ENCODE assay signal across 1 cellular context in the genomic region with DNA sequence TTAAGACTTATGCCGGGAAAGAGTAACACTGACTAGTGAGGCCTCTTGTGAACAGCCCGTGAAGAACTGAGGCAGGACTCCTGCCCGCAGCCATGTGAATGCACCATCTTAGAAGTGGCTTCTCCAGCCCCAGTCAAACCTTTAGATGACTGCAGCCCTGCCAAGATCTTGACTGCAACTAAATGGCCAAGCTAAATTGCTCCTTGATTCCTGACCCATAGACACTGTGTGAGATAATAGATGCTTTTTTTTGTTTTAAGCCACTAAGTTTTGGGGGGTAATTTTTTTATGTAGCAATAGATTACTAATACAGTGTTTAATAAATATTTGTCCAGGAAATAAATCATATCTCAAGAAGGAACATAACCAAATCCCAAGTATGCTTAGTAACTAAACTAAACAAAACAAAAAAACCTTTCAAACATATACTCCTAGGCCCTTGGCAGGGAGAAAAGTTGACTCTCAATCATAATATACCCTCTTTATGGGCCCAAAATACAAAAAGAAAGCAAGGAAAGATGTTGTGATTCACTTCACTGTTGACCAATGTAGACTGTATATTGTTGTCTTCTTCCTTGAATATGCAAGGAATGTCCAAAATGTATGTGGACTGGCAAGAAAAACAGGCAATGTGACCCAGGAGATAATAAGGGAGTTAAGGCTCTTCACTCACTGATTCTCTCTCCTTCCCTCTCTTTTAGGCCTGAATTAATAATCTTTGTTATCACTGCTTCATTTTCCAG.
TF ChIP-seq lines count a peak whose summit lies in the region.

No MANE protein-coding gene starts in this region.

TF ChIP-seq in GM23338, 12 proteins besides CTCF, POLR2A, EP300 and RAD21 (continued from another document):
- TF ChIP-seq, protein P1, sequence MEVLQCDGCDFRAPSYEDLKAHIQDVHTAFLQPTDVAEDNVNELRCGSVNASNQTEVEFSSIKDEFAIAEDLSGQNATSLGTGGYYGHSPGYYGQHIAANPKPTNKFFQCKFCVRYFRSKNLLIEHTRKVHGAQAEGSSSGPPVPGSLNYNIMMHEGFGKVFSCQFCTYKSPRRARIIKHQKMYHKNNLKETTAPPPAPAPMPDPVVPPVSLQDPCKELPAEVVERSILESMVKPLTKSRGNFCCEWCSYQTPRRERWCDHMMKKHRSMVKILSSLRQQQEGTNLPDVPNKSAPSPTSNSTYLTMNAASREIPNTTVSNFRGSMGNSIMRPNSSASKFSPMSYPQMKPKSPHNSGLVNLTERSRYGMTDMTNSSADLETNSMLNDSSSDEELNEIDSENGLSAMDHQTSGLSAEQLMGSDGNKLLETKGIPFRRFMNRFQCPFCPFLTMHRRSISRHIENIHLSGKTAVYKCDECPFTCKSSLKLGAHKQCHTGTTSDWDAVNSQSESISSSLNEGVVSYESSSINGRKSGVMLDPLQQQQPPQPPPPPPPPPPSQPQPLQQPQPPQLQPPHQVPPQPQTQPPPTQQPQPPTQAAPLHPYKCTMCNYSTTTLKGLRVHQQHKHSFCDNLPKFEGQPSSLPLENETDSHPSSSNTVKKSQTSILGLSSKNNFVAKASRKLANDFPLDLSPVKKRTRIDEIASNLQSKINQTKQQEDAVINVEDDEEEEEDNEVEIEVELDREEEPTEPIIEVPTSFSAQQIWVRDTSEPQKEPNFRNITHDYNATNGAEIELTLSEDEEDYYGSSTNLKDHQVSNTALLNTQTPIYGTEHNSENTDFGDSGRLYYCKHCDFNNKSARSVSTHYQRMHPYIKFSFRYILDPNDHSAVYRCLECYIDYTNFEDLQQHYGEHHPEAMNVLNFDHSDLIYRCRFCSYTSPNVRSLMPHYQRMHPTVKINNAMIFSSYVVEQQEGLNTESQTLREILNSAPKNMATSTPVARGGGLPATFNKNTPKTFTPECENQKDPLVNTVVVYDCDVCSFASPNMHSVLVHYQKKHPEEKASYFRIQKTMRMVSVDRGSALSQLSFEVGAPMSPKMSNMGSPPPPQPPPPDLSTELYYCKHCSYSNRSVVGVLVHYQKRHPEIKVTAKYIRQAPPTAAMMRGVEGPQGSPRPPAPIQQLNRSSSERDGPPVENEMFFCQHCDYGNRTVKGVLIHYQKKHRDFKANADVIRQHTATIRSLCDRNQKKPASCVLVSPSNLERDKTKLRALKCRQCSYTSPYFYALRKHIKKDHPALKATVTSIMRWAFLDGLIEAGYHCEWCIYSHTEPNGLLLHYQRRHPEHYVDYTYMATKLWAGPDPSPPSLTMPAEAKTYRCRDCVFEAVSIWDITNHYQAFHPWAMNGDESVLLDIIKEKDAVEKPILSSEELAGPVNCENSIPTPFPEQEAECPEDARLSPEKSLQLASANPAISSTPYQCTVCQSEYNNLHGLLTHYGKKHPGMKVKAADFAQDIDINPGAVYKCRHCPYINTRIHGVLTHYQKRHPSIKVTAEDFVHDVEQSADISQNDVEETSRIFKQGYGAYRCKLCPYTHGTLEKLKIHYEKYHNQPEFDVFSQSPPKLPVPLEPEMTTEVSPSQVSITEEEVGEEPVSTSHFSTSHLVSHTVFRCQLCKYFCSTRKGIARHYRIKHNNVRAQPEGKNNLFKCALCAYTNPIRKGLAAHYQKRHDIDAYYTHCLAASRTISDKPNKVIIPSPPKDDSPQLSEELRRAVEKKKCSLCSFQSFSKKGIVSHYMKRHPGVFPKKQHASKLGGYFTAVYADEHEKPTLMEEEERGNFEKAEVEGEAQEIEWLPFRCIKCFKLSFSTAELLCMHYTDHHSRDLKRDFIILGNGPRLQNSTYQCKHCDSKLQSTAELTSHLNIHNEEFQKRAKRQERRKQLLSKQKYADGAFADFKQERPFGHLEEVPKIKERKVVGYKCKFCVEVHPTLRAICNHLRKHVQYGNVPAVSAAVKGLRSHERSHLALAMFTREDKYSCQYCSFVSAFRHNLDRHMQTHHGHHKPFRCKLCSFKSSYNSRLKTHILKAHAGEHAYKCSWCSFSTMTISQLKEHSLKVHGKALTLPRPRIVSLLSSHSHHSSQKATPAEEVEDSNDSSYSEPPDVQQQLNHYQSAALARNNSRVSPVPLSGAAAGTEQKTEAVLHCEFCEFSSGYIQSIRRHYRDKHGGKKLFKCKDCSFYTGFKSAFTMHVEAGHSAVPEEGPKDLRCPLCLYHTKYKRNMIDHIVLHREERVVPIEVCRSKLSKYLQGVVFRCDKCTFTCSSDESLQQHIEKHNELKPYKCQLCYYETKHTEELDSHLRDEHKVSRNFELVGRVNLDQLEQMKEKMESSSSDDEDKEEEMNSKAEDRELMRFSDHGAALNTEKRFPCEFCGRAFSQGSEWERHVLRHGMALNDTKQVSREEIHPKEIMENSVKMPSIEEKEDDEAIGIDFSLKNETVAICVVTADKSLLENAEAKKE (CRISPR knock-in tag; IDR thresholded peaks at IDR 0.05), result no peak
- TF ChIP-seq NANOG (IDR thresholded peaks at IDR 0.05; ENCODE audit: borderline replicate concordance) (no peak), STAT1 (IDR thresholded peaks at IDR 0.05; ENCODE audit: unreplicated experiment) (no peak), ZNF114 (CRISPR knock-in tag; IDR thresholded peaks at IDR 0.05) (no peak), ZNF331 (CRISPR knock-in tag; IDR thresholded peaks at IDR 0.05; ENCODE audit: low read depth) (no peak), EZH2 (IDR thresholded peaks at IDR 0.05; ENCODE audit: low read depth, unreplicated experiment) (no peak), EZH2phosphoT487 (IDR thresholded peaks at IDR 0.05; ENCODE audit: unreplicated experiment) (no peak), POLR2AphosphoS5 (IDR thresholded peaks at IDR 0.05; ENCODE audit: low read depth) (no peak)
- TF ChIP-seq, protein P2, sequence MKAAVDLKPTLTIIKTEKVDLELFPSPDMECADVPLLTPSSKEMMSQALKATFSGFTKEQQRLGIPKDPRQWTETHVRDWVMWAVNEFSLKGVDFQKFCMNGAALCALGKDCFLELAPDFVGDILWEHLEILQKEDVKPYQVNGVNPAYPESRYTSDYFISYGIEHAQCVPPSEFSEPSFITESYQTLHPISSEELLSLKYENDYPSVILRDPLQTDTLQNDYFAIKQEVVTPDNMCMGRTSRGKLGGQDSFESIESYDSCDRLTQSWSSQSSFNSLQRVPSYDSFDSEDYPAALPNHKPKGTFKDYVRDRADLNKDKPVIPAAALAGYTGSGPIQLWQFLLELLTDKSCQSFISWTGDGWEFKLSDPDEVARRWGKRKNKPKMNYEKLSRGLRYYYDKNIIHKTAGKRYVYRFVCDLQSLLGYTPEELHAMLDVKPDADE (IDR thresholded peaks at IDR 0.05), result no peak
- TF ChIP-seq, protein P3, sequence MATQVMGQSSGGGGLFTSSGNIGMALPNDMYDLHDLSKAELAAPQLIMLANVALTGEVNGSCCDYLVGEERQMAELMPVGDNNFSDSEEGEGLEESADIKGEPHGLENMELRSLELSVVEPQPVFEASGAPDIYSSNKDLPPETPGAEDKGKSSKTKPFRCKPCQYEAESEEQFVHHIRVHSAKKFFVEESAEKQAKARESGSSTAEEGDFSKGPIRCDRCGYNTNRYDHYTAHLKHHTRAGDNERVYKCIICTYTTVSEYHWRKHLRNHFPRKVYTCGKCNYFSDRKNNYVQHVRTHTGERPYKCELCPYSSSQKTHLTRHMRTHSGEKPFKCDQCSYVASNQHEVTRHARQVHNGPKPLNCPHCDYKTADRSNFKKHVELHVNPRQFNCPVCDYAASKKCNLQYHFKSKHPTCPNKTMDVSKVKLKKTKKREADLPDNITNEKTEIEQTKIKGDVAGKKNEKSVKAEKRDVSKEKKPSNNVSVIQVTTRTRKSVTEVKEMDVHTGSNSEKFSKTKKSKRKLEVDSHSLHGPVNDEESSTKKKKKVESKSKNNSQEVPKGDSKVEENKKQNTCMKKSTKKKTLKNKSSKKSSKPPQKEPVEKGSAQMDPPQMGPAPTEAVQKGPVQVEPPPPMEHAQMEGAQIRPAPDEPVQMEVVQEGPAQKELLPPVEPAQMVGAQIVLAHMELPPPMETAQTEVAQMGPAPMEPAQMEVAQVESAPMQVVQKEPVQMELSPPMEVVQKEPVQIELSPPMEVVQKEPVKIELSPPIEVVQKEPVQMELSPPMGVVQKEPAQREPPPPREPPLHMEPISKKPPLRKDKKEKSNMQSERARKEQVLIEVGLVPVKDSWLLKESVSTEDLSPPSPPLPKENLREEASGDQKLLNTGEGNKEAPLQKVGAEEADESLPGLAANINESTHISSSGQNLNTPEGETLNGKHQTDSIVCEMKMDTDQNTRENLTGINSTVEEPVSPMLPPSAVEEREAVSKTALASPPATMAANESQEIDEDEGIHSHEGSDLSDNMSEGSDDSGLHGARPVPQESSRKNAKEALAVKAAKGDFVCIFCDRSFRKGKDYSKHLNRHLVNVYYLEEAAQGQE (IDR thresholded peaks at IDR 0.05; ENCODE audit: unreplicated experiment), result no peak
